In the genomic region with DNA sequence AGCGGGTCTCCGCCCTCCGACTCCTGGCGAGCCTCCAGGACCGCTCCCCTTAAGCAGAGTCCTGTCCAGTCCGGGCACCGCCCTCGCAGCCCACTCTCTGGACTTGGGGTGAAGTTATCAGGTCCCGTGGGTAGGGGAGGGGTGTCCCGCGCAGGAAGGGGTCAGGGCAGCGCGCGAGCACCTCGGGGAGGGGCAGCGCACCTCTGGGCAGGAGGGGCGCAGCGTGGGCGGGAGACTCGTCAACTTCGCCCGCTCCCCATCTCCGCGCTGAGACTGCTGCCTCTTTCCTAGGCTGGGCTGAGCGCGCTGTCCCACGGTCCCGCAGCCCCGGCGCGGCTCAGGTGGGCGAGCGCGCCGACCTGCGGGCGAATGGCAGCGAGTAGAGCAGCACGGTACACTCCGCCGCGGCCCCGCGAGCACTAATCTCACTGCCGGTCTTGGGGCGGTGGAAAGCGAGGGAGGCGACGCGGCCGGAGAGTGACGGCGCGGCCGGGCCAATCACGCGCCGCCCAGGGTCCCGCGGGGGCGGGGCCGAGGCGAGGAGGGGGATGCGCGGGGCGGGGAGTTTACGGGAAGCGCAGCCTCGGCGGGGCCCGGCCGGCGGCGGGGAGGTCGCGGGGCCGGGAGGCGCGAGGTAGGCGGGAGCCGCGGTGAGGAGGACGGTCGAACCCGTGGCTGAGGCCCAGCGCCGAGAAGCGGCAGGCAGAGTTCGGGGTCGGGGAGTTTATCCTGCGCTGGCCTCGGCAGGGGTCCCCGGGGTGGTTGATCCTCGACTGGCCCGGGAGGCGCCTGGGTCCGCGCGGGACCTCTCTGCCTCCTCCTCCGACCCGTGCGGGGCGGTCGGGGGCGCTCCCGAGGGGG, we compare ENCODE assay signal across 1 cellular context.
TF ChIP-seq lines count a peak whose summit lies in the region.

Gene MAN1A1, minus strand, starts transcription at position 421 of the 861 bp plus-strand sequence. CDS start 696 bp downstream, outside the sequence.

TF ChIP-seq in HepG2, 621 proteins besides CTCF, POLR2A, EP300 and RAD21 (continued from another document and continues in another):
- peak; percentile 89 for TF ChIP-seq ZNF318 (CRISPR knock-in tag; IDR thresholded peaks at IDR 0.05)
- TF ChIP-seq ISL2 (CRISPR knock-in tag; IDR thresholded peaks at IDR 0.05): peak; percentile 80
- 0 out of 2 replicates have a peak, but pooled peaks have one; percentile 59 for TF ChIP-seq ZNF335 (CRISPR knock-in tag; IDR thresholded peaks at IDR 0.05)
- peak; percentile 71; the same call in 1 of the 2 replicates for TF ChIP-seq MEIS1 (CRISPR knock-in tag; IDR thresholded peaks at IDR 0.05; ENCODE audit: borderline replicate concordance)
- TF ChIP-seq ZNF12 (CRISPR knock-in tag; IDR thresholded peaks at IDR 0.05): no peak; the same call in 1 of the 2 replicates
- TF ChIP-seq RBM22 (optimal IDR thresholded peaks at IDR 0.05; ENCODE audit: low read length): peak; percentile 89
- TF ChIP-seq ZNF792 (CRISPR knock-in tag; IDR thresholded peaks at IDR 0.05): no peak; the same call in 1 of the 2 replicates
- peak; percentile 78; the same call in 1 of the 2 replicates for TF ChIP-seq FOXK1 (CRISPR knock-in tag; IDR thresholded peaks at IDR 0.05; ENCODE audit: borderline replicate concordance, low read depth)
- TF ChIP-seq, protein P1, sequence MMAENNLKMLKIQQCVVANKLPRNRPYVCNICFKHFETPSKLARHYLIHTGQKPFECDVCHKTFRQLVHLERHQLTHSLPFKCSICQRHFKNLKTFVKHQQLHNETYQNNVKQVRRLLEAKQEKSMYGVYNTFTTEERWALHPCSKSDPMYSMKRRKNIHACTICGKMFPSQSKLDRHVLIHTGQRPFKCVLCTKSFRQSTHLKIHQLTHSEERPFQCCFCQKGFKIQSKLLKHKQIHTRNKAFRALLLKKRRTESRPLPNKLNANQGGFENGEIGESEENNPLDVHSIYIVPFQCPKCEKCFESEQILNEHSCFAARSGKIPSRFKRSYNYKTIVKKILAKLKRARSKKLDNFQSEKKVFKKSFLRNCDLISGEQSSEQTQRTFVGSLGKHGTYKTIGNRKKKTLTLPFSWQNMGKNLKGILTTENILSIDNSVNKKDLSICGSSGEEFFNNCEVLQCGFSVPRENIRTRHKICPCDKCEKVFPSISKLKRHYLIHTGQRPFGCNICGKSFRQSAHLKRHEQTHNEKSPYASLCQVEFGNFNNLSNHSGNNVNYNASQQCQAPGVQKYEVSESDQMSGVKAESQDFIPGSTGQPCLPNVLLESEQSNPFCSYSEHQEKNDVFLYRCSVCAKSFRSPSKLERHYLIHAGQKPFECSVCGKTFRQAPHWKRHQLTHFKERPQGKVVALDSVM (CRISPR knock-in tag; IDR thresholded peaks at IDR 0.05): peak; percentile 92
- TF ChIP-seq, protein P2, sequence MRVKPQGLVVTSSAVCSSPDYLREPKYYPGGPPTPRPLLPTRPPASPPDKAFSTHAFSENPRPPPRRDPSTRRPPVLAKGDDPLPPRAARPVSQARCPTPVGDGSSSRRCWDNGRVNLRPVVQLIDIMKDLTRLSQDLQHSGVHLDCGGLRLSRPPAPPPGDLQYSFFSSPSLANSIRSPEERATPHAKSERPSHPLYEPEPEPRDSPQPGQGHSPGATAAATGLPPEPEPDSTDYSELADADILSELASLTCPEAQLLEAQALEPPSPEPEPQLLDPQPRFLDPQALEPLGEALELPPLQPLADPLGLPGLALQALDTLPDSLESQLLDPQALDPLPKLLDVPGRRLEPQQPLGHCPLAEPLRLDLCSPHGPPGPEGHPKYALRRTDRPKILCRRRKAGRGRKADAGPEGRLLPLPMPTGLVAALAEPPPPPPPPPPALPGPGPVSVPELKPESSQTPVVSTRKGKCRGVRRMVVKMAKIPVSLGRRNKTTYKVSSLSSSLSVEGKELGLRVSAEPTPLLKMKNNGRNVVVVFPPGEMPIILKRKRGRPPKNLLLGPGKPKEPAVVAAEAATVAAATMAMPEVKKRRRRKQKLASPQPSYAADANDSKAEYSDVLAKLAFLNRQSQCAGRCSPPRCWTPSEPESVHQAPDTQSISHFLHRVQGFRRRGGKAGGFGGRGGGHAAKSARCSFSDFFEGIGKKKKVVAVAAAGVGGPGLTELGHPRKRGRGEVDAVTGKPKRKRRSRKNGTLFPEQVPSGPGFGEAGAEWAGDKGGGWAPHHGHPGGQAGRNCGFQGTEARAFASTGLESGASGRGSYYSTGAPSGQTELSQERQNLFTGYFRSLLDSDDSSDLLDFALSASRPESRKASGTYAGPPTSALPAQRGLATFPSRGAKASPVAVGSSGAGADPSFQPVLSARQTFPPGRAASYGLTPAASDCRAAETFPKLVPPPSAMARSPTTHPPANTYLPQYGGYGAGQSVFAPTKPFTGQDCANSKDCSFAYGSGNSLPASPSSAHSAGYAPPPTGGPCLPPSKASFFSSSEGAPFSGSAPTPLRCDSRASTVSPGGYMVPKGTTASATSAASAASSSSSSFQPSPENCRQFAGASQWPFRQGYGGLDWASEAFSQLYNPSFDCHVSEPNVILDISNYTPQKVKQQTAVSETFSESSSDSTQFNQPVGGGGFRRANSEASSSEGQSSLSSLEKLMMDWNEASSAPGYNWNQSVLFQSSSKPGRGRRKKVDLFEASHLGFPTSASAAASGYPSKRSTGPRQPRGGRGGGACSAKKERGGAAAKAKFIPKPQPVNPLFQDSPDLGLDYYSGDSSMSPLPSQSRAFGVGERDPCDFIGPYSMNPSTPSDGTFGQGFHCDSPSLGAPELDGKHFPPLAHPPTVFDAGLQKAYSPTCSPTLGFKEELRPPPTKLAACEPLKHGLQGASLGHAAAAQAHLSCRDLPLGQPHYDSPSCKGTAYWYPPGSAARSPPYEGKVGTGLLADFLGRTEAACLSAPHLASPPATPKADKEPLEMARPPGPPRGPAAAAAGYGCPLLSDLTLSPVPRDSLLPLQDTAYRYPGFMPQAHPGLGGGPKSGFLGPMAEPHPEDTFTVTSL (CRISPR knock-in tag; IDR thresholded peaks at IDR 0.05; ENCODE audit: borderline replicate concordance): peak; percentile 40; the same call in 1 of the 2 replicates
- no peak for TF ChIP-seq ZNF775 (CRISPR knock-in tag; IDR thresholded peaks at IDR 0.05; ENCODE audit: borderline replicate concordance)
- TF ChIP-seq ARID4A (CRISPR knock-in tag; IDR thresholded peaks at IDR 0.05; ENCODE audit: borderline replicate concordance): peak; percentile 98
- TF ChIP-seq BHLHE40 (IDR thresholded peaks at IDR 0.05; ENCODE audit: low read length): no peak
- peak; percentile 77; the same call in 1 of the 2 replicates for TF ChIP-seq POGZ (CRISPR knock-in tag; IDR thresholded peaks at IDR 0.05)
- TF ChIP-seq ZNF329 (CRISPR knock-in tag; IDR thresholded peaks at IDR 0.05; ENCODE audit: low read depth): peak; percentile 95
- 0 out of 2 replicates have a peak, but pooled peaks have one; percentile 51 for TF ChIP-seq ZBTB39 (CRISPR knock-in tag; IDR thresholded peaks at IDR 0.05)
- peak; percentile 73; the same call in 1 of the 2 replicates for TF ChIP-seq ZNF598 (CRISPR knock-in tag; IDR thresholded peaks at IDR 0.05; ENCODE audit: borderline replicate concordance)
- TF ChIP-seq ZNF460 (CRISPR knock-in tag; IDR thresholded peaks at IDR 0.05; ENCODE audit: borderline replicate concordance): no peak
- TF ChIP-seq JUND (CRISPR knock-in tag; IDR thresholded peaks at IDR 0.05): no peak; the same call in 1 of the 2 replicates
- TF ChIP-seq, protein P3, sequence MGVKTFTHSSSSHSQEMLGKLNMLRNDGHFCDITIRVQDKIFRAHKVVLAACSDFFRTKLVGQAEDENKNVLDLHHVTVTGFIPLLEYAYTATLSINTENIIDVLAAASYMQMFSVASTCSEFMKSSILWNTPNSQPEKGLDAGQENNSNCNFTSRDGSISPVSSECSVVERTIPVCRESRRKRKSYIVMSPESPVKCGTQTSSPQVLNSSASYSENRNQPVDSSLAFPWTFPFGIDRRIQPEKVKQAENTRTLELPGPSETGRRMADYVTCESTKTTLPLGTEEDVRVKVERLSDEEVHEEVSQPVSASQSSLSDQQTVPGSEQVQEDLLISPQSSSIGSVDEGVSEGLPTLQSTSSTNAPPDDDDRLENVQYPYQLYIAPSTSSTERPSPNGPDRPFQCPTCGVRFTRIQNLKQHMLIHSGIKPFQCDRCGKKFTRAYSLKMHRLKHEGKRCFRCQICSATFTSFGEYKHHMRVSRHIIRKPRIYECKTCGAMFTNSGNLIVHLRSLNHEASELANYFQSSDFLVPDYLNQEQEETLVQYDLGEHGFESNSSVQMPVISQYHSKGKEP (CRISPR knock-in tag; IDR thresholded peaks at IDR 0.05): peak; percentile 81
- peak; percentile 61; the same call in 1 of the 2 replicates for TF ChIP-seq ZBTB1 (CRISPR knock-in tag; IDR thresholded peaks at IDR 0.05; ENCODE audit: borderline replicate concordance)
